In genomic region chr14:94028450-94028826, GRCh38 we compare ENCODE assay signal across 11 cellular contexts. TPM values are rescaled to one million over a fixed set of nuclear protein-coding genes. Genes with fewer than 3 reads are reported as not detected.
A peak's percentile ranks its signal among the peaks of the same experiment; 100 is the strongest.
DNase-seq lines count a peak whose midpoint lies in the region; ATAC-seq and TF ChIP-seq lines count a peak whose summit lies in the region.
"Had no signal": no experiment of that assay in that cellular context is flagged by ENCODE, and none has a peak within 500 bp of the region (broad histone marks: within the 10 kb centered on the region; RNA-seq: fewer than 3 reads in every experiment).

No MANE protein-coding gene starts in this region.

- peak overlapping the region; percentile 34; the same call in 1 of the 2 replicates for H3K27ac ChIP-seq in Panc1 (ENCODE audit: low read length)
- H3K27ac ChIP-seq: SK-N-MC had no signal

- TF ChIP-seq CTCF in Panc1 (IDR thresholded peaks at IDR 0.05) (no peak; the same call in 1 of the 2 replicates), BE2C (IDR thresholded peaks at IDR 0.05; ENCODE audit: low read depth, low read length) (no peak)

- in situ Hi-C loops in Panc1 (cut with HindIII; ENCODE audit: low pct_unique_long_range_greater_than_20kb, low sequenced_read_pairs): no loop called here

- POLR2A ChIA-PET in Panc1 (lab: Charles Lee): no interaction called here
- POLR2A ChIA-PET in activated naive CD8-positive, alpha-beta T cell treated with anti-CD3 and anti-CD28 coated beads, Interleukin-2, amount 10 ng/mL, durations not matched to agents 7 days and 5 days (lab: Charles Lee): no interaction called here

- peak overlapping the region; percentile 68 for H3K4me3 Mint-ChIP-seq in activated naive CD8-positive, alpha-beta T cell
- H3K4me3 Mint-ChIP-seq in activated naive CD8-positive, alpha-beta T cell treated with anti-CD3 and anti-CD28 coated beads for 36 hours: no peak overlapping the region
- peak overlapping the region; percentile 15 for H3K4me3 Mint-ChIP-seq in activated naive CD8-positive, alpha-beta T cell treated with anti-CD3 and anti-CD28 coated beads, Interleukin-2, amount 10 ng/mL, durations not matched to agents 7 days and 5 days
- peak overlapping the region; percentile 20 for H3K4me3 Mint-ChIP-seq in stimulated activated naive CD8-positive, alpha-beta T cell treated with anti-CD3 and anti-CD28 coated beads, Interleukin-15, Interleukin-2, amounts not matched to agents 100 ng/mL and 50 ng/mL, for 24 hours

- ATAC-seq in Panc1 (peak; percentile 65), HG03097 (IDR thresholded peaks at IDR 0.05; ENCODE audit: low FRiP score, unreplicated experiment) (no peak)
- no peak for ATAC-seq in activated naive CD8-positive, alpha-beta T cell treated with anti-CD3 and anti-CD28 coated beads, Interleukin-2, amount 10 ng/mL, durations not matched to agents 7 days and 5 days (ENCODE audit: low read depth)

- peaks cover 20% of the 10 kb centered on the region for H3K4me1 ChIP-seq in Panc1 (ENCODE audit: control insufficient read depth, insufficient read depth, low read length)
- H3K4me1 ChIP-seq in BE2C: no peaks in the 10 kb centered on the region

- H3K4me3 ChIP-seq in Panc1 (ENCODE audit: low read depth in 2 of 2, low read length in 2 of 2) (peak overlapping the region in 1 of 2 experiments; percentile 50; a peak in 1 of 4 replicates), BE2C (ENCODE audit: low read depth, low read length) (no peak overlapping the region)
- H3K4me3 ChIP-seq: SK-N-MC had no signal

- H3K27ac Mint-ChIP-seq in activated naive CD8-positive, alpha-beta T cell: peak overlapping the region; percentile 78
- H3K27ac Mint-ChIP-seq in activated naive CD8-positive, alpha-beta T cell treated with anti-CD3 and anti-CD28 coated beads for 36 hours: no peak overlapping the region
- no peak overlapping the region for H3K27ac Mint-ChIP-seq in activated naive CD8-positive, alpha-beta T cell treated with anti-CD3 and anti-CD28 coated beads, Interleukin-2, amount 10 ng/mL, durations not matched to agents 7 days and 5 days
- peak overlapping the region; percentile 23 for H3K27ac Mint-ChIP-seq in stimulated activated naive CD8-positive, alpha-beta T cell treated with anti-CD3 and anti-CD28 coated beads, Interleukin-15, Interleukin-2, amounts not matched to agents 100 ng/mL and 50 ng/mL, for 24 hours

- CTCF ChIA-PET in Panc1 (lab: Charles Lee): interaction anchor here (0.9 kb wide), 1 partner anchor 8 kb away, joined by 3 read pairs; no protein-coding TSS in a partner anchor

- H3K27me3 ChIP-seq in Panc1 (ENCODE audit: control insufficient read depth, insufficient read depth, low read length) (no peaks in the 10 kb centered on the region), BE2C (no peaks in the 10 kb centered on the region)

- no TSS peak for BruUV-seq in Panc1 (replicated peaks; lab: Mats Ljungman, UMichigan)

- intact Hi-C loops in Panc1 (cut with micrococcal nuclease; ENCODE audit: unreplicated experiment): no loop called here

- H3K9me3 Mint-ChIP-seq in activated naive CD8-positive, alpha-beta T cell (ENCODE audit: low read depth): no peaks in the 10 kb centered on the region
- H3K9me3 Mint-ChIP-seq in activated naive CD8-positive, alpha-beta T cell treated with anti-CD3 and anti-CD28 coated beads for 36 hours: no peaks in the 10 kb centered on the region
- no peaks in the 10 kb centered on the region for H3K9me3 Mint-ChIP-seq in activated naive CD8-positive, alpha-beta T cell treated with anti-CD3 and anti-CD28 coated beads, Interleukin-2, amount 10 ng/mL, durations not matched to agents 7 days and 5 days
- no peaks in the 10 kb centered on the region for H3K9me3 Mint-ChIP-seq in stimulated activated naive CD8-positive, alpha-beta T cell treated with anti-CD3 and anti-CD28 coated beads, Interleukin-15, Interleukin-2, amounts not matched to agents 100 ng/mL and 50 ng/mL, for 24 hours

- H3K27me3 Mint-ChIP-seq in activated naive CD8-positive, alpha-beta T cell: no peaks in the 10 kb centered on the region
- peaks cover 4% of the 10 kb centered on the region for H3K27me3 Mint-ChIP-seq in activated naive CD8-positive, alpha-beta T cell treated with anti-CD3 and anti-CD28 coated beads for 36 hours
- H3K27me3 Mint-ChIP-seq in activated naive CD8-positive, alpha-beta T cell treated with anti-CD3 and anti-CD28 coated beads, Interleukin-2, amount 10 ng/mL, durations not matched to agents 7 days and 5 days: peaks cover 4% of the 10 kb centered on the region
- H3K27me3 Mint-ChIP-seq in stimulated activated naive CD8-positive, alpha-beta T cell treated with anti-CD3 and anti-CD28 coated beads, Interleukin-15, Interleukin-2, amounts not matched to agents 100 ng/mL and 50 ng/mL, for 24 hours: peaks cover 4% of the 10 kb centered on the region

- H3K36me3 ChIP-seq in Panc1 (ENCODE audit: control insufficient read depth, insufficient read depth, low read length): no peaks in the 10 kb centered on the region
- no peaks in the 10 kb centered on the region for H3K36me3 ChIP-seq in BE2C

- H3K4me1 Mint-ChIP-seq in activated naive CD8-positive, alpha-beta T cell (ENCODE audit: low read depth): peaks cover 16% of the 10 kb centered on the region
- peaks cover 4% of the 10 kb centered on the region for H3K4me1 Mint-ChIP-seq in activated naive CD8-positive, alpha-beta T cell treated with anti-CD3 and anti-CD28 coated beads for 36 hours
- H3K4me1 Mint-ChIP-seq in activated naive CD8-positive, alpha-beta T cell treated with anti-CD3 and anti-CD28 coated beads, Interleukin-2, amount 10 ng/mL, durations not matched to agents 7 days and 5 days: peaks cover 12% of the 10 kb centered on the region
- H3K4me1 Mint-ChIP-seq in stimulated activated naive CD8-positive, alpha-beta T cell treated with anti-CD3 and anti-CD28 coated beads, Interleukin-15, Interleukin-2, amounts not matched to agents 100 ng/mL and 50 ng/mL, for 24 hours (ENCODE audit: low read depth): peaks cover 15% of the 10 kb centered on the region

- DNase-seq in activated naive CD8-positive, alpha-beta T cell treated with anti-CD3 and anti-CD28 coated beads for 36 hours: no peak
- DNase-seq in Panc1 (ENCODE audit: low read depth, low spot score): peak; percentile 67
- DNase-seq in activated naive CD8-positive, alpha-beta T cell treated with anti-CD3 and anti-CD28 coated beads, Interleukin-2, amount 10 ng/mL, durations not matched to agents 7 days and 5 days: no peak
- DNase-seq in BE2C: no peak
- DNase-seq in effector CD8-positive, alpha-beta T cell (lab: John Stamatoyannopoulos, UW): no peak
- DNase-seq: midbrain had no signal

- no peaks in the 10 kb centered on the region for H3K36me3 Mint-ChIP-seq in activated naive CD8-positive, alpha-beta T cell
- no peaks in the 10 kb centered on the region for H3K36me3 Mint-ChIP-seq in activated naive CD8-positive, alpha-beta T cell treated with anti-CD3 and anti-CD28 coated beads for 36 hours
- H3K36me3 Mint-ChIP-seq in activated naive CD8-positive, alpha-beta T cell treated with anti-CD3 and anti-CD28 coated beads, Interleukin-2, amount 10 ng/mL, durations not matched to agents 7 days and 5 days: no peaks in the 10 kb centered on the region
- no peaks in the 10 kb centered on the region for H3K36me3 Mint-ChIP-seq in stimulated activated naive CD8-positive, alpha-beta T cell treated with anti-CD3 and anti-CD28 coated beads, Interleukin-15, Interleukin-2, amounts not matched to agents 100 ng/mL and 50 ng/mL, for 24 hours (ENCODE audit: low read depth)

- H3K9me3 ChIP-seq in Panc1 (ENCODE audit: control insufficient read depth, insufficient read depth, low read depth, low read length) (no peaks in the 10 kb centered on the region), BE2C (no peaks in the 10 kb centered on the region)

RNA-seq across cellular contexts. Expression of gene OTUB2, which starts 2.3 kb away (rescaled TPM):
- under 1 TPM; 0.31 to 0.48 TPM for total RNA-seq in activated naive CD8-positive, alpha-beta T cell treated with anti-CD3 and anti-CD28 coated beads for 36 hours
- total RNA-seq in Panc1 (2021; ENCODE audit: unreplicated experiment): 3.4 TPM
- polyA plus RNA-seq in Panc1 (2012; ENCODE audit: insufficient read length): 3.4 TPM
- under 1 TPM; 0.47 to 0.60 TPM for total RNA-seq in activated naive CD8-positive, alpha-beta T cell treated with anti-CD3 and anti-CD28 coated beads, Interleukin-2, amount 10 ng/mL, durations not matched to agents 7 days and 5 days
- polyA plus RNA-seq in BE2C (2012; ENCODE audit: insufficient read depth, insufficient read length, low read depth): 1.3 TPM

RNA-seq across cellular contexts. Expression of gene CCDC197, which starts 31.3 kb away (rescaled TPM):
- not detected for total RNA-seq in activated naive CD8-positive, alpha-beta T cell treated with anti-CD3 and anti-CD28 coated beads for 36 hours
- not detected for total RNA-seq in Panc1 (2021; ENCODE audit: unreplicated experiment)
- not detected for polyA plus RNA-seq in Panc1 (2012; ENCODE audit: insufficient read length)
- under 1 TPM in 1 of 2 experiments, not detected in 1; 0.25 TPM for total RNA-seq in activated naive CD8-positive, alpha-beta T cell treated with anti-CD3 and anti-CD28 coated beads, Interleukin-2, amount 10 ng/mL, durations not matched to agents 7 days and 5 days
- not detected for polyA plus RNA-seq in BE2C (2012; ENCODE audit: insufficient read depth, insufficient read length, low read depth)
- total RNA-seq: dermis microvascular lymphatic vessel endothelial cell had no signal

RNA-seq across cellular contexts. Expression of gene ASB2, which starts 52.1 kb away (rescaled TPM):
- 10 to 100 TPM; 26.4 to 29.1 TPM for total RNA-seq in activated naive CD8-positive, alpha-beta T cell treated with anti-CD3 and anti-CD28 coated beads for 36 hours
- 0.28 TPM for total RNA-seq in Panc1 (2021; ENCODE audit: unreplicated experiment)
- polyA plus RNA-seq in Panc1 (2012; ENCODE audit: insufficient read length): 0.45 TPM
- total RNA-seq in activated naive CD8-positive, alpha-beta T cell treated with anti-CD3 and anti-CD28 coated beads, Interleukin-2, amount 10 ng/mL, durations not matched to agents 7 days and 5 days: 10 to 100 TPM; 21.3 to 24.0 TPM
- not detected for polyA plus RNA-seq in BE2C (2012; ENCODE audit: insufficient read depth, insufficient read length, low read depth)
- total RNA-seq: dermis microvascular lymphatic vessel endothelial cell had no signal

RNA-seq across cellular contexts. Expression of gene DDX24, which starts 52.6 kb away (rescaled TPM):
- 100 to 1,000 TPM; 320 to 332 TPM for total RNA-seq in activated naive CD8-positive, alpha-beta T cell treated with anti-CD3 and anti-CD28 coated beads for 36 hours
- 103 TPM for total RNA-seq in Panc1 (2021; ENCODE audit: unreplicated experiment)
- polyA plus RNA-seq in Panc1 (2012; ENCODE audit: insufficient read length): 59.2 TPM
- total RNA-seq in activated naive CD8-positive, alpha-beta T cell treated with anti-CD3 and anti-CD28 coated beads, Interleukin-2, amount 10 ng/mL, durations not matched to agents 7 days and 5 days: 100 to 1,000 TPM; 232 to 237 TPM
- 209 TPM for polyA plus RNA-seq in BE2C (2012; ENCODE audit: insufficient read depth, insufficient read length, low read depth)

RNA-seq across cellular contexts. Expression of gene IFI27L1, which starts 52.7 kb away (rescaled TPM):
- total RNA-seq in activated naive CD8-positive, alpha-beta T cell treated with anti-CD3 and anti-CD28 coated beads for 36 hours: 10 to 100 TPM; 15.9 to 18.2 TPM
- 19.6 TPM for total RNA-seq in Panc1 (2021; ENCODE audit: unreplicated experiment)
- polyA plus RNA-seq in Panc1 (2012; ENCODE audit: insufficient read length): 14.4 TPM
- 10 to 100 TPM; 36.1 to 39.8 TPM for total RNA-seq in activated naive CD8-positive, alpha-beta T cell treated with anti-CD3 and anti-CD28 coated beads, Interleukin-2, amount 10 ng/mL, durations not matched to agents 7 days and 5 days
- polyA plus RNA-seq in BE2C (2012; ENCODE audit: insufficient read depth, insufficient read length, low read depth): 23.1 TPM

Comparison
In these comparisons a context has a peak if more than half of its experiments do, and no peak if none do; other contexts are left out.
1. H3K27ac Mint-ChIP-seq: peak in activated naive CD8-positive, alpha-beta T cell (single experiment) and stimulated activated naive CD8-positive, alpha-beta T cell treated with anti-CD3 and anti-CD28 coated beads, Interleukin-15, Interleukin-2, amounts not matched to agents 100 ng/mL and 50 ng/mL, for 24 hours (single experiment); none in activated naive CD8-positive, alpha-beta T cell treated with anti-CD3 and anti-CD28 coated beads for 36 hours (single experiment) and activated naive CD8-positive, alpha-beta T cell treated with anti-CD3 and anti-CD28 coated beads, Interleukin-2, amount 10 ng/mL, durations not matched to agents 7 days and 5 days (single experiment).
2. RNA of gene ASB2, which starts 52.1 kb away (total RNA-seq): 26.4 to 29.1 TPM in activated naive CD8-positive, alpha-beta T cell treated with anti-CD3 and anti-CD28 coated beads for 36 hours and 21.3 to 24.0 TPM in activated naive CD8-positive, alpha-beta T cell treated with anti-CD3 and anti-CD28 coated beads, Interleukin-2, amount 10 ng/mL, durations not matched to agents 7 days and 5 days; 0.28 TPM in Panc1 (single experiment); every median in the first group is over 10 times any median in the second.